ENCODE assay signal across 8 cellular contexts in the genomic region with DNA sequence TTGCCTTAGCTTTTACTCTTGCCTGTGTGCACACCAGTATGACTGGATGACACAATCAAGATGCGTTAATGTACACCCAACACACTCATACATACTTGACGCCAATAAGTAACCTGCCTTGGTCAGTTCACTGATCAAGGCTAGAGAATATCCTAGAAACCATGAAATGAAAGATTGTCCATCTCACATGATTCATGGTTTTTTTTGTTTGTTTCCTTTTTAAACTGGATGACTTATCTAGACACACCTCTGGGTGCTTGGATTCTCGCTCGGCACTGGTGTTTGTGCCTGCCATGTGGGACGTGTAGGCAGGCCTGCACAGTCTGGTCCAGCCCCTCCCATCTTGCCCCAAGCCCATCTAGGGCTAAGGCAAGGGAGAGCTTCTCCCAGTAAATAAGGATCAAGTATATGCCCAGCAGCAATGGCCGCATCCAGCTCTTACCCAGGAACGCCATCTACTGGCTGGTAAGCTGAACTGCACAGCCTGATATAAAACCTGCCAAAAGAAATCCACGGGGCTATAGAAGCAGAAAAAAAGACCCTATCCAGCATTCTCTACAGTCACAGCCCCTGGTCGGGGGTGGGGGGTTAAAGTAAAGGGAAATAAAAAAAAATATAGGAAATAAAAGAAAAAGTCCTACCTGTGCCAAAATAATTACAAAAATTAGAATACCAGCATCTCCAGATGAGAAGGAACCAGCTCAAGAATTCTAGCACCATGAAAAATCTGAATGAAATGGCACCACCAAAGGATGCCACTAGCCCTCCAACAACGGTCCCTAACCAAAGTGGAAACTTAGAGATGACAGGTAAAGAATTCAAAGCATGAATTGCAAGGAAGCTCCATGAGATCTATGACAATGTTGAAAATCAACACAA.
DNase-seq lines count a peak whose midpoint lies in the region; ATAC-seq and TF ChIP-seq lines count a peak whose summit lies in the region.

No MANE protein-coding gene starts in this region.

- TF ChIP-seq CTCF in GM12872 (IDR thresholded peaks at IDR 0.05; ENCODE audit: insufficient read depth, low read depth, low read length) (peak; percentile 95), upper lobe of right lung (IDR thresholded peaks at IDR 0.05) (peak; percentile 84)

- H3K27ac ChIP-seq in upper lobe of right lung: no peak overlapping the region

- peak; percentile 79 for ATAC-seq in HG03103 (IDR thresholded peaks at IDR 0.05; ENCODE audit: low read depth, unreplicated experiment)
- peak; percentile 92 for ATAC-seq in upper lobe of right lung

- no peaks in the 10 kb centered on the region for H3K36me3 ChIP-seq in upper lobe of right lung

- no peaks in the 10 kb centered on the region for H3K9me3 ChIP-seq in upper lobe of right lung

- no peak overlapping the region for H3K4me3 ChIP-seq in upper lobe of right lung

- DNase-seq in AG08396 (ENCODE audit: low spot score): peak; percentile 50
- DNase-seq in NCI-H526 treated with DMSO at 0.1 percent for 48 hours (lab: John Stamatoyannopoulos, UW): peak; percentile 10
- peak; percentile 35 for DNase-seq in amniotic epithelial cell (ENCODE audit: low read depth)
- DNase-seq in kidney glomerular epithelial cell (lab: John Stamatoyannopoulos, UW): peak; percentile 54
- DNase-seq in upper lobe of right lung: no peak
- DNase-seq in GDM1 (lab: John Stamatoyannopoulos, UW): no peak

- H3K27me3 ChIP-seq in upper lobe of right lung: no peaks in the 10 kb centered on the region

- intact Hi-C loops in upper lobe of right lung (cut with DNase I): no loop called here

- H3K4me1 ChIP-seq in upper lobe of right lung: no peaks in the 10 kb centered on the region

Comparison
In these comparisons a context has a peak if more than half of its experiments do, and no peak if none do; other contexts are left out.
1. DNase-seq: peak in AG08396 (single experiment), NCI-H526 treated with DMSO at 0.1 percent for 48 hours (single experiment), amniotic epithelial cell (single experiment) and kidney glomerular epithelial cell (single experiment); none in upper lobe of right lung (single experiment) and GDM1 (single experiment).